ENCODE assay signal across 8 cellular contexts in the genomic region with DNA sequence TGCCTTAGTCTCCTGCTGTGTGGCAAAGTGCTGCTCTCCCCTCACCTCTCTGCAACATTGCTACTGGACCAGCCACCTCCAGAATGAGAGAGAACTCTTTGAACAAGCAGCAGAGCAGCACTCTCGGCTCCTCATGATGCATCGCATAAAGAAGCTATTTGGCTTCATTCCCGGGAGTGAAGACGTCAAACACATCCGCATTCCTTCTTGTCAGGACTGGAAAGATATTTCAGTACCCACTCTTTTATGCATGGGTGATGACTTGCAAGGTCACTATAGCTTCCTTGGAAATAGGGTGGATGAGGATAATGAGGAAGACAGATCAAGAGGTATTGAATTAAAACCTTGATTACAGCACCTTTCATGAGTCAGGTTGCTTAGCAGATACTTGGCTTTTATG. TPM values are rescaled to one million over a fixed set of nuclear protein-coding genes. Genes with fewer than 3 reads are reported as not detected.
A peak's percentile ranks its signal among the peaks of the same experiment; 100 is the strongest.
DNase-seq lines count a peak whose midpoint lies in the region; ATAC-seq and TF ChIP-seq lines count a peak whose summit lies in the region.

No MANE protein-coding gene starts in this region.

- H3K79me2 ChIP-seq in parathyroid adenoma = no peaks in the 10 kb centered on the region

- DNase-seq in GM03348 (ENCODE audit: low spot score) (peak; percentile 68), NCI-H460 (ENCODE audit: extremely low read depth, low read depth) (peak; percentile 84), fibroblast of mammary gland (ENCODE audit: low read depth) (peak; percentile 97), CD1c-positive myeloid dendritic cell (ENCODE audit: extremely low spot score) (no peak)
- DNase-seq in activated effector memory CD4-positive, alpha-beta T cell treated with Interleukin-2 at 50 U/mL for 16 hours = no peak

- H3K4me2 ChIP-seq in parathyroid adenoma (ENCODE audit: low read length) = peak overlapping the region; percentile 52

- H3K4me1 ChIP-seq in parathyroid adenoma = peaks cover 55% of the 10 kb centered on the region

- H3K27me3 ChIP-seq in parathyroid adenoma (ENCODE audit: control insufficient read depth, insufficient read depth, low read length) = no peaks in the 10 kb centered on the region

- no peak for ATAC-seq in activated CD4-positive, CD25-positive, alpha-beta regulatory T cell treated with anti-CD3 and anti-CD28 coated beads, Interleukin-2, amount 50 U/mL, for 24 hours
- ATAC-seq in HG02852 (IDR thresholded peaks at IDR 0.05; ENCODE audit: unreplicated experiment) = no peak

- TF ChIP-seq CTCF in fibroblast of mammary gland (conservative IDR thresholded peaks at IDR 0.05; ENCODE audit: control insufficient read depth, insufficient read depth, low read depth, low read length) (no peak), parathyroid adenoma (IDR thresholded peaks at IDR 0.05) (no peak)

- H3K36me3 ChIP-seq in parathyroid adenoma (ENCODE audit: control insufficient read depth, insufficient read depth, low read length) = no peaks in the 10 kb centered on the region

- peak overlapping the region; percentile 41 for H2AFZ ChIP-seq in parathyroid adenoma

- no peak overlapping the region for H3K4me3 ChIP-seq in fibroblast of mammary gland (ENCODE audit: control insufficient read depth, low read depth, low read length)
- peak overlapping the region; percentile 39 for H3K4me3 ChIP-seq in parathyroid adenoma (ENCODE audit: low read depth, low read length)

- no peak overlapping the region for H3K9ac ChIP-seq in parathyroid adenoma

- H3K27ac ChIP-seq in parathyroid adenoma = peak overlapping the region; percentile 89

- H3K9me3 ChIP-seq in parathyroid adenoma (ENCODE audit: control insufficient read depth, low read length) = no peaks in the 10 kb centered on the region

RNA-seq across cellular contexts. Expression of gene CALHM4, which starts 4.3 kb away (rescaled TPM):
- total RNA-seq in NCI-H460 (2014; rRNA removed; shearing (Covaris generic)) = not detected in 2 replicates
- polyA plus RNA-seq in NCI-H460 (2014; cell fraction: nucleus; rRNA removed) = 0.13 TPM in 1 of 2 replicates, not detected in the other

RNA-seq across cellular contexts. Expression of gene TRAPPC3L, which starts 12.4 kb away (rescaled TPM):
- not detected in 2 replicates for total RNA-seq in NCI-H460 (2014; rRNA removed; shearing (Covaris generic))
- polyA plus RNA-seq in NCI-H460 (2014; cell fraction: nucleus; rRNA removed) = not detected in 2 replicates

RNA-seq across cellular contexts. Expression of gene RWDD1, which starts 13.4 kb away (rescaled TPM):
- total RNA-seq in NCI-H460 (2014; rRNA removed; shearing (Covaris generic)) = 40.1 and 46.0 TPM in 2 replicates
- polyA plus RNA-seq in NCI-H460 (2014; cell fraction: nucleus; rRNA removed) = 16.5 and 91.5 TPM in 2 replicates

RNA-seq across cellular contexts. Expression of gene CALHM5, which starts 46.4 kb away (rescaled TPM):
- 0.03 and 0.05 TPM in 2 replicates for total RNA-seq in NCI-H460 (2014; rRNA removed; shearing (Covaris generic))
- 0.01 TPM in 1 of 2 replicates, not detected in the other for polyA plus RNA-seq in NCI-H460 (2014; cell fraction: nucleus; rRNA removed)

RNA-seq across cellular contexts. Expression of gene RSPH4A, which starts 58.4 kb away (rescaled TPM):
- not detected in 2 replicates for total RNA-seq in NCI-H460 (2014; rRNA removed; shearing (Covaris generic))
- polyA plus RNA-seq in NCI-H460 (2014; cell fraction: nucleus; rRNA removed) = not detected in 2 replicates

Comparison
In these comparisons a context has a peak if more than half of its experiments do, and no peak if none do; other contexts are left out.
1. DNase-seq: peak in GM03348 (single experiment), NCI-H460 (single experiment) and fibroblast of mammary gland (single experiment); none in activated effector memory CD4-positive, alpha-beta T cell treated with Interleukin-2 at 50 U/mL for 16 hours (single experiment) and CD1c-positive myeloid dendritic cell (single experiment).